Comparison of ENCODE assay signal across 20 cellular contexts in genomic region chr2:9944330-9944758, GRCh38. TPM values are rescaled to one million over a fixed set of nuclear protein-coding genes. Genes with fewer than 3 reads are reported as not detected.
DNase-seq lines count a peak whose midpoint lies in the region; ATAC-seq and TF ChIP-seq lines count a peak whose summit lies in the region.
"Had no signal": no experiment of that assay in that cellular context is flagged by ENCODE, and none has a peak within 500 bp of the region (broad histone marks: within the 10 kb centered on the region; RNA-seq: fewer than 3 reads in every experiment).

No MANE protein-coding gene starts in this region.

- H3K4me1 ChIP-seq in GM23248 (ENCODE audit: insufficient read depth), result peaks cover 26% of the 10 kb centered on the region
- peaks cover 0 to 54% (median 7%) of the 10 kb centered on the region in 3 donors for H3K4me1 ChIP-seq in esophagus squamous epithelium
- peaks cover 8% of the 10 kb centered on the region for H3K4me1 ChIP-seq in testis

- TF ChIP-seq POLR2A in esophagus squamous epithelium (IDR thresholded peaks at IDR 0.05) (peak in 1 of 4 donors; percentile 15), testis (IDR thresholded peaks at IDR 0.05) (no peak)

- H3K9me3 ChIP-seq in GM23248 (ENCODE audit: low read depth), result no peaks in the 10 kb centered on the region
- H3K9me3 ChIP-seq in esophagus squamous epithelium, result no peaks in the 10 kb centered on the region
- H3K9me3 ChIP-seq in testis, result no peaks in the 10 kb centered on the region

- no peak overlapping the region for H3K9ac ChIP-seq in GM23248
- H3K9ac ChIP-seq: neural progenitor cell had no signal

- 21 to 22% methylated on average over 3 of the region's 3 CpGs for WGBS in GM23248 (ENCODE audit: low coverage in 1 of 2, low lambda C conversion rate in 2 of 2, missing lambda C conversion rate in 2 of 2), 2 experiments
- 33 to 40% methylated on average over 1 of the region's 3 CpGs for WGBS in esophagus squamous epithelium, 2 donors
- WGBS in testis, 2 donors, result 45 to 67% methylated on average over 2 to 3 of the region's 3 CpGs

- DNase-seq in GM23248 (peak; percentile 64), RPMI8226 (peak; percentile 51), esophagus squamous epithelium (lab: John Stamatoyannopoulos, UW) (no peak), testis (peak; percentile 64), NOMO-1 treated with dmso at 0.1 percent for 144 hours (lab: John Stamatoyannopoulos, UW; ENCODE audit: unreplicated experiment) (no peak)
- DNase-seq in activated naive CD4-positive, alpha-beta T cell treated with Interleukin-2 at 50 U/mL for 16 hours, result no peak
- DNase-seq: activated CD4-positive, CD25-positive, alpha-beta regulatory T cell treated with anti-CD3 and anti-CD28 coated beads, Interleukin-2, amount 50 U/mL, for 72 hours; activated CD8-positive, alpha-beta memory T cell treated with anti-CD3 and anti-CD28 coated beads for 24 hours; activated naive CD4-positive, alpha-beta T cell treated with anti-CD3 and anti-CD28 coated beads, Interleukin-2, amount 50 U/mL, for 16 hours; activated T-cell treated with anti-CD3 and anti-CD28 coated beads, Interleukin-2, amount 50 U/mL, for 24 hours; AML-193; anterior cingulate cortex; CD8-positive, alpha-beta memory T cell; central memory CD4-positive, alpha-beta T cell; dorsolateral prefrontal cortex; islet precursor cell; NCI-H524 had no signal

- H3F3A ChIP-seq in GM23248 (ENCODE audit: insufficient read depth), result peaks cover 22% of the 10 kb centered on the region

- H3K4me2 ChIP-seq in GM23248 (ENCODE audit: unreplicated experiment), result no peak overlapping the region
- H3K4me2 ChIP-seq: neural progenitor cell had no signal

- H3K79me2 ChIP-seq in GM23248 (ENCODE audit: insufficient read depth), result no peaks in the 10 kb centered on the region

- H3K4me3 ChIP-seq in GM23248 (no peak overlapping the region), esophagus squamous epithelium (no peak overlapping the region), testis (no peak overlapping the region)
- H3K4me3 ChIP-seq: dorsolateral prefrontal cortex, lung, neural progenitor cell had no signal

- no peaks in the 10 kb centered on the region for H3K36me3 ChIP-seq in GM23248 (ENCODE audit: low read depth)
- no peaks in the 10 kb centered on the region for H3K36me3 ChIP-seq in esophagus squamous epithelium
- H3K36me3 ChIP-seq in testis (ENCODE audit: low read depth, missing control alignments), result no peaks in the 10 kb centered on the region
- H3K36me3 ChIP-seq: neural progenitor cell had no signal

- H2AFZ ChIP-seq in GM23248, result no peak overlapping the region
- H2AFZ ChIP-seq: neural progenitor cell had no signal

- TF ChIP-seq CTCF in esophagus squamous epithelium (IDR thresholded peaks at IDR 0.05), result no peak
- no peak for TF ChIP-seq CTCF in testis (IDR thresholded peaks at IDR 0.05)

- H3K27me3 ChIP-seq in GM23248 (replicated peaks; ENCODE audit: insufficient read depth) (no peaks in the 10 kb centered on the region), esophagus squamous epithelium (peaks cover 0 to 14% (median 0%) of the 10 kb centered on the region in 4 donors), testis (no peaks in the 10 kb centered on the region)

- in situ Hi-C loops in GM23248 (cut with MboI), result no loop called here

- H4K20me1 ChIP-seq in GM23248 (ENCODE audit: insufficient read depth), result no peaks in the 10 kb centered on the region

- intact Hi-C loops in esophagus squamous epithelium (cut with DNase I), result no loop called here
- intact Hi-C loops in testis (cut with DNase I; ENCODE audit: low total_unique reads), result no loop called here

- H3K27ac ChIP-seq in GM23248 (no peak overlapping the region), esophagus squamous epithelium (peak overlapping the region; percentile 75 to 86 (median 81)), testis (no peak overlapping the region)
- H3K27ac ChIP-seq: dorsolateral prefrontal cortex, neural progenitor cell had no signal

- no peaks in the 10 kb centered on the region for H3K9me2 ChIP-seq in GM23248 (ENCODE audit: insufficient read depth)

- no peak for ATAC-seq in HG02623 (IDR thresholded peaks at IDR 0.05; ENCODE audit: unreplicated experiment)

RNA-seq across cellular contexts. Expression of gene GRHL1, which starts 7.1 kb away (rescaled TPM):
- 0.32 and 0.38 TPM in 2 replicates for total RNA-seq in GM23248 (2014; rRNA removed; shearing (Covaris generic))
- polyA plus RNA-seq in GM23248 (2016; fragmentation: Nextera tagmentation; extraction: Ambion mirVana), result 0.45 and 0.61 TPM in 2 replicates
- total RNA-seq in esophagus squamous epithelium, result 100 to 1,000 TPM in 3 of 4 donors, 10 to 100 TPM in 1; 76.3 to 192 (median 115) TPM
- total RNA-seq in testis, result 1 to 10 TPM; 8.0 to 8.3 TPM
- polyA plus RNA-seq in testis (ENCODE audit: insufficient read depth, low read depth, low replicate concordance), result 4.6 TPM

Comparison
In these comparisons a context has a peak if more than half of its experiments do, and no peak if none do; other contexts are left out.
1. DNase-seq: peak in GM23248 (single experiment), RPMI8226 (single experiment) and testis (single experiment); none in esophagus squamous epithelium (single experiment), activated naive CD4-positive, alpha-beta T cell treated with Interleukin-2 at 50 U/mL for 16 hours (single experiment) and NOMO-1 treated with dmso at 0.1 percent for 144 hours (single experiment).
2. H3K27ac ChIP-seq: peak in esophagus squamous epithelium (4 of 4); none in GM23248 (single experiment) and testis (0 of 2).
3. RNA of gene GRHL1, which starts 7.1 kb away (total RNA-seq): 76.3 to 192 TPM in esophagus squamous epithelium; 8.0 to 8.3 TPM in testis and 0.32 to 0.38 TPM in GM23248; every median in the first group is over 4 times any median in the second.